ENCODE assay signal across 15 cellular contexts in the genomic region with DNA sequence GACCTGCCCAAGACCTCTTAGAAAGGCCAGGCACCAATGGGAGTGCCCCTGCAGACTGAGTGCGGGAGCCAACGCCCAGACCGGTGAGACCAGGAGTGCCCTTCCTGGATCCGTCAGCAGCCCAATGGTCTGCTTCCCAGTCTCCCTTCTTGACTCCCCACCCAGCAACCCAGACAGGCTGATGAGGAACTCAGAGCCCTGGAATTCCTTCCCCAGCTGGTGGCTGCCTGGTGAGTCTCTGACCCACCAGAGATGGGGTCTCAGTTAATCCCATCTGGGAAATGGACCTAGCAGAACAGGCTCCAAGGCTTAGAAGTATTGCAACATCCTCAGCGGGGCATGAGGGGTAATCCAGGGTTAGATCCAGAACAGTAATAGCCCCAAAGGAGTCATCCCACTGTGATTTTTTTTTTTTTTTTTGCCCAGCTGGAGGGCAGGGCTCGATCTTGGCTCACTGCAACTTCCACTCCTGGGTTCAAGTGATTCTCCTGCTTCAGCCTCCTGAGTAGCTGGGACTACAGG. TPM values are rescaled to one million over a fixed set of nuclear protein-coding genes. Genes with fewer than 3 reads are reported as not detected.
A peak's percentile ranks its signal among the peaks of the same experiment; 100 is the strongest.
DNase-seq lines count a peak whose midpoint lies in the region; TF ChIP-seq lines count a peak whose summit lies in the region.
"Had no signal": no experiment of that assay in that cellular context is flagged by ENCODE, and none has a peak within 500 bp of the region (broad histone marks: within the 10 kb centered on the region; RNA-seq: fewer than 3 reads in every experiment).

No MANE protein-coding gene starts in this region.

- peaks cover 6% of the 10 kb centered on the region for H3K36me3 Mint-ChIP-seq in dendritic cell treated with granulocyte-macrophage colony-stimulating factor and Interleukin-4, amounts not matched to agents 40 ng/mL and 50 ng/mL, for 4 days (ENCODE audit: low read depth)
- H3K36me3 Mint-ChIP-seq in chondrocyte (ENCODE audit: low read depth), result no peaks in the 10 kb centered on the region

- no peak overlapping the region for H3K23ac ChIP-seq in neuronal stem cell (ENCODE audit: low read depth, low read length, poor library complexity)

- H3K27ac ChIP-seq in BLaER1 treated with 17β-estradiol and CSF1 and Interleukin-3, amounts not matched to agents 10 nM and 100 nM, result peak overlapping the region in 6 of 11 experiments; percentile 2 to 69 (median 37); a peak in 10 of 22 replicates
- H3K27ac ChIP-seq in neuronal stem cell (replicated peaks; ENCODE audit: low read length), result no peak overlapping the region
- H3K27ac ChIP-seq: heart right ventricle had no signal

- H3K9me3 Mint-ChIP-seq in dendritic cell treated with granulocyte-macrophage colony-stimulating factor and Interleukin-4, amounts not matched to agents 40 ng/mL and 50 ng/mL, for 4 days, result no peaks in the 10 kb centered on the region
- no peaks in the 10 kb centered on the region for H3K9me3 Mint-ChIP-seq in chondrocyte (ENCODE audit: low read depth)

- no peak overlapping the region for H4K8ac ChIP-seq in neuronal stem cell (ENCODE audit: low read depth, low read length)

- no peak overlapping the region for H2BK12ac ChIP-seq in neuronal stem cell (ENCODE audit: low read length)

- H3K4ac ChIP-seq in neuronal stem cell (ENCODE audit: low read length), result no peak overlapping the region

- H3K36me3 ChIP-seq in BLaER1 treated with 17β-estradiol and CSF1 and Interleukin-3, amounts not matched to agents 10 nM and 100 nM, result no peaks in the 10 kb centered on the region
- H3K36me3 ChIP-seq in H7 (replicated peaks; ENCODE audit: control insufficient read depth, insufficient read depth, low read length) (no peaks in the 10 kb centered on the region), neuronal stem cell (replicated peaks in 1 of 2; ENCODE audit: control insufficient read depth in 2 of 2, insufficient read depth in 2 of 2, low read length in 2 of 2) (no peaks in the 10 kb centered on the region)
- H3K36me3 ChIP-seq: heart right ventricle had no signal

- H3K4me1 ChIP-seq in BLaER1 treated with 17β-estradiol and CSF1 and Interleukin-3, amounts not matched to agents 10 nM and 100 nM, result peaks cover 56 to 93% (median 77%) of the 10 kb centered on the region in 10 experiments
- H3K4me1 ChIP-seq in neuronal stem cell (ENCODE audit: control insufficient read depth in 2 of 2, insufficient read depth in 1 of 2, low read depth in 1 of 2, low read length in 2 of 2), result peaks cover 0 to 7% of the 10 kb centered on the region in 2 donors

- no peaks in the 10 kb centered on the region for H3K79me1 ChIP-seq in neuronal stem cell (ENCODE audit: low read depth, low read length)

- no peak overlapping the region for H2AFZ ChIP-seq in neuronal stem cell (ENCODE audit: low read length)

- H3K4me2 ChIP-seq in BLaER1 treated with 17β-estradiol and CSF1 and Interleukin-3, amounts not matched to agents 10 nM and 100 nM, result peak overlapping the region; percentile 95 to 99 (median 97); a peak in 20 of 22 replicates
- H3K4me2 ChIP-seq in neuronal stem cell (ENCODE audit: insufficient read depth, low read length, poor library complexity, severe bottlenecking), result no peak overlapping the region

- H3K27me3 Mint-ChIP-seq in dendritic cell treated with granulocyte-macrophage colony-stimulating factor and Interleukin-4, amounts not matched to agents 40 ng/mL and 50 ng/mL, for 4 days, result peaks cover 9% of the 10 kb centered on the region
- peaks cover 30% of the 10 kb centered on the region for H3K27me3 Mint-ChIP-seq in chondrocyte (ENCODE audit: low read depth)

- no peak overlapping the region for H2BK5ac ChIP-seq in neuronal stem cell (ENCODE audit: low read length)

- H3K4me3 Mint-ChIP-seq in dendritic cell treated with granulocyte-macrophage colony-stimulating factor and Interleukin-4, amounts not matched to agents 40 ng/mL and 50 ng/mL, for 4 days, result peak overlapping the region; percentile 44
- no peak overlapping the region for H3K4me3 Mint-ChIP-seq in chondrocyte (ENCODE audit: unreplicated experiment)

- no peak overlapping the region for H4K91ac ChIP-seq in neuronal stem cell (ENCODE audit: low read depth, low read length, poor library complexity)

- peak overlapping the region; percentile 81 for H3K27ac Mint-ChIP-seq in dendritic cell treated with granulocyte-macrophage colony-stimulating factor and Interleukin-4, amounts not matched to agents 40 ng/mL and 50 ng/mL, for 4 days
- no peak overlapping the region for H3K27ac Mint-ChIP-seq in chondrocyte (ENCODE audit: unreplicated experiment)

- H3K18ac ChIP-seq in neuronal stem cell (ENCODE audit: low read length), result no peak overlapping the region

- H2AK5ac ChIP-seq in neuronal stem cell (ENCODE audit: low read depth, low read length), result no peak overlapping the region

- H3K9me3 ChIP-seq in BLaER1 treated with 17β-estradiol and CSF1 and Interleukin-3, amounts not matched to agents 10 nM and 100 nM (replicated peaks in 1 of 11), result no peaks in the 10 kb centered on the region
- H3K9me3 ChIP-seq in neuronal stem cell (replicated peaks in 1 of 2; ENCODE audit: control insufficient read depth in 2 of 2, insufficient read depth in 1 of 2, low read depth in 1 of 2, low read length in 2 of 2), result no peaks in the 10 kb centered on the region
- H3K9me3 ChIP-seq: body of pancreas, heart right ventricle had no signal

- WGBS in neuronal stem cell (ENCODE audit: extremely low coverage in 2 of 2, insufficient read length in 2 of 2, insufficient replicate concordance in 1 of 2), 2 donors, result no CpG with 5 or more reads among the region's 6 CpGs

- TF ChIP-seq CTCF in chondrocyte (IDR thresholded peaks at IDR 0.05) (no peak), GM10266 (IDR thresholded peaks at IDR 0.05; ENCODE audit: control insufficient read depth, insufficient read depth, low read depth, missing control alignments) (no peak)

- intact Hi-C loops in dendritic cell treated with granulocyte-macrophage colony-stimulating factor and Interleukin-4, amounts not matched to agents 40 ng/mL and 50 ng/mL, for 4 days (cut with micrococcal nuclease), result no loop called here

- H2BK15ac ChIP-seq in neuronal stem cell (ENCODE audit: low read length), result peak overlapping the region; percentile 42

- DNase-seq in H7, result peak; percentile 38
- DNase-seq in neuronal stem cell (ENCODE audit: low spot score), result no peak
- no peak for DNase-seq in AG08395 (ENCODE audit: low spot score)
- no peak for DNase-seq in SW 1271 (lab: John Stamatoyannopoulos, UW)
- DNase-seq in chondrocyte (ENCODE audit: low spot score), result no peak
- no peak for DNase-seq in GM10266 (ENCODE audit: extremely low spot score)
- DNase-seq: activated naive CD4-positive, alpha-beta T cell; body of pancreas; heart right ventricle; NCI-H187 treated with DMSO at 0.1 percent for 48 hours; NCI-H524 had no signal

- peaks cover 0 to 23% (median 0%) of the 10 kb centered on the region in 11 experiments; a peak in 5 of 22 replicates for H4K20me1 ChIP-seq in BLaER1 treated with 17β-estradiol and CSF1 and Interleukin-3, amounts not matched to agents 10 nM and 100 nM

- peak overlapping the region in 1 of 11 experiments; percentile 86; a peak in 1 of 22 replicates for H3K9ac ChIP-seq in BLaER1 treated with 17β-estradiol and CSF1 and Interleukin-3, amounts not matched to agents 10 nM and 100 nM
- H3K9ac ChIP-seq in neuronal stem cell (ENCODE audit: low read depth, low read length, poor library complexity), result no peak overlapping the region

- peaks cover 81% of the 10 kb centered on the region for H3K4me1 Mint-ChIP-seq in dendritic cell treated with granulocyte-macrophage colony-stimulating factor and Interleukin-4, amounts not matched to agents 40 ng/mL and 50 ng/mL, for 4 days (ENCODE audit: low read depth)
- H3K4me1 Mint-ChIP-seq in chondrocyte (ENCODE audit: low read depth), result no peaks in the 10 kb centered on the region

- no peak overlapping the region for H3K14ac ChIP-seq in neuronal stem cell (ENCODE audit: low read length)

- H3K4me3 ChIP-seq in BLaER1 treated with 17β-estradiol and CSF1 and Interleukin-3, amounts not matched to agents 10 nM and 100 nM, result no peak overlapping the region
- H3K4me3 ChIP-seq in H7 (ENCODE audit: insufficient read depth, low read depth, low read length) (no peak overlapping the region), neuronal stem cell (ENCODE audit: low read length in 2 of 2) (no peak overlapping the region)
- H3K4me3 ChIP-seq: body of pancreas, heart right ventricle had no signal

- no peak overlapping the region for H2BK120ac ChIP-seq in neuronal stem cell (ENCODE audit: low read depth, low read length)

- peaks cover 0 to 14% (median 6%) of the 10 kb centered on the region in 11 experiments; a peak in 8 of 22 replicates for H3K27me3 ChIP-seq in BLaER1 treated with 17β-estradiol and CSF1 and Interleukin-3, amounts not matched to agents 10 nM and 100 nM
- H3K27me3 ChIP-seq in H7 (ENCODE audit: control insufficient read depth, insufficient read depth, low read length) (peaks cover 10% of the 10 kb centered on the region), neuronal stem cell (ENCODE audit: control insufficient read depth in 3 of 3, insufficient read depth in 3 of 3, low read depth in 1 of 3, low read length in 3 of 3) (peaks cover 3 to 56% (median 20%) of the 10 kb centered on the region in 3 experiments)
- H3K27me3 ChIP-seq: body of pancreas had no signal

RNA-seq across cellular contexts. Expression of a gene that starts 1.5 kb away (rescaled TPM):
- total RNA-seq in H7 (2014; rRNA removed; shearing (Covaris generic)), result 4.4 and 4.5 TPM in 2 replicates
- polyA plus RNA-seq in neuronal stem cell (2013, experiment 1 of 2), result 0.26 TPM
- 0.19 TPM for polyA plus RNA-seq in neuronal stem cell (2013, experiment 2 of 2)
- not detected in 3 replicates for total RNA-seq in chondrocyte
- total RNA-seq: heart right ventricle had no signal
- polyA plus RNA-seq: BJ, heart right ventricle had no signal

RNA-seq across cellular contexts. Expression of a gene that starts 12.5 kb away (rescaled TPM):
- total RNA-seq in H7 (2014; rRNA removed; shearing (Covaris generic)), result 0.33 TPM in 1 of 2 replicates, not detected in the other
- 0.22 TPM for polyA plus RNA-seq in neuronal stem cell (2013, experiment 1 of 2)
- 0.19 TPM for polyA plus RNA-seq in neuronal stem cell (2013, experiment 2 of 2)
- not detected in 3 replicates for total RNA-seq in chondrocyte
- total RNA-seq: heart right ventricle, mononuclear cell had no signal
- polyA plus RNA-seq: BJ had no signal

RNA-seq across cellular contexts. Expression of a gene that starts 48.2 kb away (rescaled TPM):
- 93.9 and 101 TPM in 2 replicates for total RNA-seq in H7 (2014; rRNA removed; shearing (Covaris generic))
- polyA plus RNA-seq in neuronal stem cell (2013, experiment 1 of 2), result 60.8 TPM
- polyA plus RNA-seq in neuronal stem cell (2013, experiment 2 of 2), result 59.6 TPM
- total RNA-seq in chondrocyte, result 44.2 to 52.7 TPM (median 44.6 TPM) in 3 replicates

RNA-seq across cellular contexts. Expression of a gene that starts 48.5 kb away (rescaled TPM):
- total RNA-seq in H7 (2014; rRNA removed; shearing (Covaris generic)), result 42.3 and 45.9 TPM in 2 replicates
- 14.5 TPM for polyA plus RNA-seq in neuronal stem cell (2013, experiment 1 of 2)
- 14.3 TPM for polyA plus RNA-seq in neuronal stem cell (2013, experiment 2 of 2)
- 15.5 to 20.2 TPM (median 16.7 TPM) in 3 replicates for total RNA-seq in chondrocyte
